In genomic region chr9:121743441-121744001, GRCh38 we compare ENCODE assay signal across 8 cellular contexts.
DNase-seq lines count a peak whose midpoint lies in the region; ATAC-seq, FAIRE-seq and TF ChIP-seq lines count a peak whose summit lies in the region.

No MANE protein-coding gene starts in this region.

- POLR2A ChIA-PET in AG04449 (lab: Yijun Ruan, JAX), result no interaction called here

- no peak for ATAC-seq in GM18873 (IDR thresholded peaks at IDR 0.05; ENCODE audit: low FRiP score, unreplicated experiment)
- ATAC-seq in GM18511 (IDR thresholded peaks at IDR 0.05; ENCODE audit: unreplicated experiment), result no peak

- H3K27me3 ChIP-seq in bronchial epithelial cell (ENCODE audit: control insufficient read depth, insufficient read depth, low read length) (no peaks in the 10 kb centered on the region), small intestine (ENCODE audit: control insufficient read depth in 2 of 2, insufficient read depth in 2 of 2, low read length in 2 of 2) (no peaks in the 10 kb centered on the region)

- peak overlapping the region; percentile 42 for H3K4me3 ChIP-seq in AG04449 (ENCODE audit: low read depth, low read length)
- H3K4me3 ChIP-seq in bronchial epithelial cell (ENCODE audit: low read depth, low read length), result peak overlapping the region; percentile 16
- peak overlapping the region in 1 of 2 donors; percentile 53 for H3K4me3 ChIP-seq in small intestine (ENCODE audit: low read depth in 1 of 2, low read length in 2 of 2)

- H3K36me3 ChIP-seq in bronchial epithelial cell (ENCODE audit: control insufficient read depth, insufficient read depth, low read length) (peaks cover 2% of the 10 kb centered on the region), small intestine (ENCODE audit: control insufficient read depth in 2 of 2, insufficient read depth in 2 of 2, low read length in 2 of 2) (no peaks in the 10 kb centered on the region)

- no peak for FAIRE-seq in bronchial epithelial cell (lab: Jason Lieb, UNC)
- no peak for FAIRE-seq in small intestine (lab: Jason Lieb, UNC)

- peak overlapping the region; percentile 81 to 88 for H3K27ac ChIP-seq in small intestine (ENCODE audit: low read depth in 1 of 2, low read length in 1 of 2)

- H3K4me1 ChIP-seq in small intestine (ENCODE audit: control insufficient read depth in 2 of 2, insufficient read depth in 1 of 2, low read depth in 1 of 2, low read length in 1 of 2), result peaks cover 2 to 20% of the 10 kb centered on the region in 2 donors

- 8 to 38% (median 34%) methylated on average over 15 of the region's 15 CpGs for WGBS in small intestine, 3 donors

- TF ChIP-seq CTCF in AG04449 (IDR thresholded peaks at IDR 0.05; ENCODE audit: insufficient read depth, low read length, missing control alignments), result no peak
- TF ChIP-seq CTCF in bronchial epithelial cell (IDR thresholded peaks at IDR 0.05; ENCODE audit: insufficient read depth, low read length, severe bottlenecking), result peak; percentile 8

- CTCF ChIA-PET in AG04449 (lab: Yijun Ruan, JAX), result interaction anchor here (0.6 to 2.6 kb wide), 13 partner anchors 9 to 262 kb away, joined by 3 to 14 read pairs (median 4); no protein-coding TSS in a partner anchor

- no peak for DNase-seq in AG04449 (ENCODE audit: low read depth, low spot score)
- peak; percentile 51 for DNase-seq in NCI-H1092 (lab: John Stamatoyannopoulos, UW)
- DNase-seq in bronchial epithelial cell (ENCODE audit: low read depth), result peak; percentile 58
- DNase-seq in iris pigment epithelial cell (ENCODE audit: low read depth), result peak; percentile 83
- DNase-seq in small intestine, result peak; percentile 91
- DNase-seq in activated CD4-positive, alpha-beta T cell treated with anti-CD3 and anti-CD28 coated beads for 4 hours, result no peak

- no peaks in the 10 kb centered on the region for H3K9me3 ChIP-seq in small intestine (ENCODE audit: control insufficient read depth, low read depth)

Comparison
In these comparisons a context has a peak if more than half of its experiments do, and no peak if none do; other contexts are left out.
1. DNase-seq: peak in NCI-H1092 (single experiment), bronchial epithelial cell (single experiment), iris pigment epithelial cell (single experiment) and small intestine (single experiment); none in AG04449 (single experiment) and activated CD4-positive, alpha-beta T cell treated with anti-CD3 and anti-CD28 coated beads for 4 hours (0 of 2).